16 cellular contexts compared by ENCODE assay signal in the genomic region with DNA sequence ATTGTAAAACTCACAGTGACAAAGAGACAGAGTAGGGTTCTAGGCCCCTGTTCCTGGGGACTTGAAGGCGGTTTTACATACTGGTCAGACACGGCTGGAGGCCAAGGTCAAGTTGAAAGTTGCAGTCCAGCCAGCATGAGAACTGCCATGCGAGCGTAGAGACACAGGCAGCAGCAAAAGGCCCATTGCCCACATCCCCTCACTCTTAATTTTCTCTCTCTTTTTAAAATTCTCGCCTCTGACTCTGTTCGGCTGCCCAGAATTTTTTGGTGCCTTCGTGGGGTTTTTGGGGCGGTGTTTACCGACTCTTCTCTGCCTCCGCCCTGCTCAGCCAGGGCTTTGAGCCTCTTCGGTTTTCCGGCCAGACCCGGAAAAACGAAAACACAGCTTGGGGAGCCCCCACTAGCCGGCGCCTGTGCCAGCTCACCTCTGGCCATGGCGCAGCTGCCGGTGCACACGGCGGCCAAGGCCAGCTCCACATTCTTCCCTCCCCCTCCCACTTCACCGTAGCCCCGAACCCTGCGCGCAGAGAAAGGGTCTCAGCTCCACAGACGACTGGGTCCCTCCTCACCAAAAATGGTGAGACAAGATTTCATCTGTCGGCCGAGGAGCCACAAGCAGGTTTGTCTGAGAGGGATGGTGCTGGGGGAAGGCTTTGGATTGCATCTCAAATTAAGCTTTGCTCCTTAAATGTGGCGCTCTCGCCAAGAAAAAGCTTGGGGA. TPM values are rescaled to one million over a fixed set of nuclear protein-coding genes. Genes with fewer than 3 reads are reported as not detected.
A peak's percentile ranks its signal among the peaks of the same experiment; 100 is the strongest.
DNase-seq lines count a peak whose midpoint lies in the region; ATAC-seq and TF ChIP-seq lines count a peak whose summit lies in the region.
"Had no signal": no experiment of that assay in that cellular context is flagged by ENCODE, and none has a peak within 500 bp of the region (broad histone marks: within the 10 kb centered on the region; RNA-seq: fewer than 3 reads in every experiment).

No MANE protein-coding gene starts in this region.

- no peaks in the 10 kb centered on the region for H3K9me3 ChIP-seq in smooth muscle cell (replicated peaks; ENCODE audit: low read depth)

- ATAC-seq in GM19455 (IDR thresholded peaks at IDR 0.05; ENCODE audit: unreplicated experiment) (no peak), GM21423 (IDR thresholded peaks at IDR 0.05; ENCODE audit: unreplicated experiment) (no peak)

- H3K27me3 Mint-ChIP-seq in activated CD4-positive, alpha-beta memory T cell treated with anti-CD3 and anti-CD28 coated beads, Interleukin-2, amount 10 ng/mL, durations not matched to agents 7 days and 5 days = peaks cover 90% of the 10 kb centered on the region
- H3K27me3 Mint-ChIP-seq in activated CD4-positive, alpha-beta memory T cell treated with anti-CD3 and anti-CD28 coated beads for 36 hours = peaks cover 84% of the 10 kb centered on the region

- H2AFZ ChIP-seq in smooth muscle cell (ENCODE audit: low read depth) = peak overlapping the region; percentile 74

- peak overlapping the region; percentile 19 for H3K9ac ChIP-seq in smooth muscle cell (ENCODE audit: low read depth)

- H3K4me3 Mint-ChIP-seq in activated CD4-positive, alpha-beta memory T cell treated with anti-CD3 and anti-CD28 coated beads, Interleukin-2, amount 10 ng/mL, durations not matched to agents 7 days and 5 days = no peak overlapping the region
- H3K4me3 Mint-ChIP-seq in activated CD4-positive, alpha-beta memory T cell treated with anti-CD3 and anti-CD28 coated beads for 36 hours = no peak overlapping the region

- no peak overlapping the region for H3K27ac Mint-ChIP-seq in activated CD4-positive, alpha-beta memory T cell treated with anti-CD3 and anti-CD28 coated beads, Interleukin-2, amount 10 ng/mL, durations not matched to agents 7 days and 5 days
- no peak overlapping the region for H3K27ac Mint-ChIP-seq in activated CD4-positive, alpha-beta memory T cell treated with anti-CD3 and anti-CD28 coated beads for 36 hours
- H3K27ac Mint-ChIP-seq: HFFc6, progenitor cell of endocrine pancreas had no signal

- CTCF ChIA-PET in activated CD4-positive, alpha-beta memory T cell treated with anti-CD3 and anti-CD28 coated beads, Interleukin-2, amount 10 ng/mL, durations not matched to agents 7 days and 5 days (lab: Charles Lee) = interaction anchor here (1.0 to 1.4 kb wide), 2 partner anchors 9 to 23 kb away, joined by 3 to 8 read pairs; no protein-coding TSS in a partner anchor
- CTCF ChIA-PET in activated CD4-positive, alpha-beta memory T cell treated with anti-CD3 and anti-CD28 coated beads for 36 hours (lab: Charles Lee) = interaction anchor here (0.9 to 1.0 kb wide), 2 partner anchors 41 to 826 kb away, joined by 3 read pairs; no protein-coding TSS in a partner anchor

- no peaks in the 10 kb centered on the region for H3K4me1 ChIP-seq in smooth muscle cell (ENCODE audit: low read depth)

- peaks cover 86% of the 10 kb centered on the region for H3K79me2 ChIP-seq in smooth muscle cell (ENCODE audit: low read depth)

- H3K27ac ChIP-seq in smooth muscle cell (ENCODE audit: low read depth) = peak overlapping the region; percentile 52

- TF ChIP-seq CTCF in fibroblast of villous mesenchyme (IDR thresholded peaks at IDR 0.05; ENCODE audit: insufficient read depth, low read depth, low read length) = no peak
- TF ChIP-seq CTCF in smooth muscle cell (IDR thresholded peaks at IDR 0.05; ENCODE audit: borderline replicate concordance, insufficient read depth, poor library complexity, severe bottlenecking) = no peak

- H3K36me3 ChIP-seq in smooth muscle cell (ENCODE audit: low read depth) = no peaks in the 10 kb centered on the region

- peaks cover 31% of the 10 kb centered on the region for H3K27me3 ChIP-seq in smooth muscle cell (ENCODE audit: low read depth)

- H3K4me3 ChIP-seq in fibroblast of villous mesenchyme (ENCODE audit: low read depth, low read length) (peak overlapping the region; percentile 86), smooth muscle cell (peak overlapping the region; percentile 56)
- H3K4me3 ChIP-seq: GM12878 had no signal

- H3K4me1 Mint-ChIP-seq in activated CD4-positive, alpha-beta memory T cell treated with anti-CD3 and anti-CD28 coated beads, Interleukin-2, amount 10 ng/mL, durations not matched to agents 7 days and 5 days = peaks cover 35% of the 10 kb centered on the region
- peaks cover 36% of the 10 kb centered on the region for H3K4me1 Mint-ChIP-seq in activated CD4-positive, alpha-beta memory T cell treated with anti-CD3 and anti-CD28 coated beads for 36 hours (ENCODE audit: low read depth)

- H3K36me3 Mint-ChIP-seq in activated CD4-positive, alpha-beta memory T cell treated with anti-CD3 and anti-CD28 coated beads, Interleukin-2, amount 10 ng/mL, durations not matched to agents 7 days and 5 days (ENCODE audit: low read depth) = no peaks in the 10 kb centered on the region
- H3K36me3 Mint-ChIP-seq in activated CD4-positive, alpha-beta memory T cell treated with anti-CD3 and anti-CD28 coated beads for 36 hours = peaks cover 3% of the 10 kb centered on the region

- H3K9me3 Mint-ChIP-seq in activated CD4-positive, alpha-beta memory T cell treated with anti-CD3 and anti-CD28 coated beads, Interleukin-2, amount 10 ng/mL, durations not matched to agents 7 days and 5 days = no peaks in the 10 kb centered on the region
- no peaks in the 10 kb centered on the region for H3K9me3 Mint-ChIP-seq in activated CD4-positive, alpha-beta memory T cell treated with anti-CD3 and anti-CD28 coated beads for 36 hours
- H3K9me3 Mint-ChIP-seq: HFFc6 had no signal

- POLR2A ChIA-PET in activated CD4-positive, alpha-beta memory T cell treated with anti-CD3 and anti-CD28 coated beads, Interleukin-2, amount 10 ng/mL, durations not matched to agents 7 days and 5 days (lab: Charles Lee) = no interaction called here
- POLR2A ChIA-PET in activated CD4-positive, alpha-beta memory T cell treated with anti-CD3 and anti-CD28 coated beads for 36 hours (lab: Charles Lee) = no interaction called here

- H3K4me2 ChIP-seq in smooth muscle cell = peak overlapping the region; percentile 86

- intact Hi-C loops in activated CD4-positive, alpha-beta memory T cell treated with anti-CD3 and anti-CD28 coated beads for 36 hours (cut with micrococcal nuclease) = no loop called here

- peak; percentile 6 for DNase-seq in activated CD4-positive, alpha-beta memory T cell treated with anti-CD3 and anti-CD28 coated beads, Interleukin-2, amount 10 ng/mL, durations not matched to agents 7 days and 5 days
- DNase-seq in activated CD4-positive, alpha-beta memory T cell treated with anti-CD3 and anti-CD28 coated beads for 36 hours = no peak
- peak; percentile 49 for DNase-seq in fibroblast of villous mesenchyme (ENCODE audit: low read depth)
- no peak for DNase-seq in smooth muscle cell (lab: John Stamatoyannopoulos, UW; ENCODE audit: unreplicated experiment)
- DNase-seq: 8988T; DMS153; glutamatergic neuron; HFFc6; OCI-M1; stimulated activated CD4-positive, alpha-beta T cell treated with anti-CD3 and anti-CD28 coated beads, Interleukin-4, amount 100 ng/mL, for 1 hour had no signal

- peaks cover 21% of the 10 kb centered on the region for H4K20me1 ChIP-seq in smooth muscle cell (ENCODE audit: low read depth)

- peaks cover 13% of the 10 kb centered on the region for H3F3A ChIP-seq in smooth muscle cell (ENCODE audit: low read depth)

- 13% methylated on average over 28 of the region's 29 CpGs for WGBS in smooth muscle cell (ENCODE audit: low lambda C conversion rate)

RNA-seq across cellular contexts. Expression of gene HOXA13, which starts 2.3 kb away (rescaled TPM):
- not detected for total RNA-seq in activated CD4-positive, alpha-beta memory T cell treated with anti-CD3 and anti-CD28 coated beads, Interleukin-2, amount 10 ng/mL, durations not matched to agents 7 days and 5 days
- not detected for total RNA-seq in activated CD4-positive, alpha-beta memory T cell treated with anti-CD3 and anti-CD28 coated beads for 36 hours
- total RNA-seq in fibroblast of villous mesenchyme (1.3 and 2.6 TPM in 2 replicates), smooth muscle cell (14.2 and 21.6 TPM in 2 replicates)
- polyA plus RNA-seq in smooth muscle cell = 6.2 and 10.0 TPM in 2 replicates
- total RNA-seq: GM12878; progenitor cell of endocrine pancreas; T-helper 2 cell treated with Interferon-gamma antibody and Interleukin-4, amounts not matched to agents 100 ng/mL and 5 ng/mL, for 36 hours had no signal
- polyA plus RNA-seq: GM12878 had no signal

RNA-seq across cellular contexts. Expression of gene HOXA11, which starts 17.1 kb away (rescaled TPM):
- total RNA-seq in activated CD4-positive, alpha-beta memory T cell treated with anti-CD3 and anti-CD28 coated beads, Interleukin-2, amount 10 ng/mL, durations not matched to agents 7 days and 5 days = not detected
- not detected for total RNA-seq in activated CD4-positive, alpha-beta memory T cell treated with anti-CD3 and anti-CD28 coated beads for 36 hours
- 41.9 and 47.1 TPM in 2 replicates for total RNA-seq in fibroblast of villous mesenchyme
- 18.2 and 20.3 TPM in 2 replicates for total RNA-seq in smooth muscle cell
- polyA plus RNA-seq in smooth muscle cell = 25.2 and 27.7 TPM in 2 replicates
- total RNA-seq: GM12878; progenitor cell of endocrine pancreas; T-helper 2 cell treated with Interferon-gamma antibody and Interleukin-4, amounts not matched to agents 100 ng/mL and 5 ng/mL, for 36 hours had no signal
- polyA plus RNA-seq: GM12878 had no signal

RNA-seq across cellular contexts. Expression of gene HOXA10, which starts 28.1 kb away (rescaled TPM):
- not detected for total RNA-seq in activated CD4-positive, alpha-beta memory T cell treated with anti-CD3 and anti-CD28 coated beads, Interleukin-2, amount 10 ng/mL, durations not matched to agents 7 days and 5 days
- total RNA-seq in activated CD4-positive, alpha-beta memory T cell treated with anti-CD3 and anti-CD28 coated beads for 36 hours = not detected
- 39.0 and 47.1 TPM in 2 replicates for total RNA-seq in fibroblast of villous mesenchyme
- total RNA-seq in smooth muscle cell = 35.7 and 53.6 TPM in 2 replicates
- polyA plus RNA-seq in smooth muscle cell = 37.6 and 39.4 TPM in 2 replicates
- total RNA-seq: GM12878; progenitor cell of endocrine pancreas; T-helper 2 cell treated with Interferon-gamma antibody and Interleukin-4, amounts not matched to agents 100 ng/mL and 5 ng/mL, for 36 hours had no signal
- polyA plus RNA-seq: GM12878 had no signal

RNA-seq across cellular contexts. Expression of gene HOXA9, which starts 36.8 kb away (rescaled TPM):
- total RNA-seq in activated CD4-positive, alpha-beta memory T cell treated with anti-CD3 and anti-CD28 coated beads, Interleukin-2, amount 10 ng/mL, durations not matched to agents 7 days and 5 days = not detected
- total RNA-seq in activated CD4-positive, alpha-beta memory T cell treated with anti-CD3 and anti-CD28 coated beads for 36 hours = under 1 TPM in 1 of 2 experiments, not detected in 1; 0.19 TPM
- total RNA-seq in fibroblast of villous mesenchyme (17.1 and 20.3 TPM in 2 replicates), smooth muscle cell (22.9 and 35.8 TPM in 2 replicates)
- polyA plus RNA-seq in smooth muscle cell = 12.6 and 19.2 TPM in 2 replicates
- total RNA-seq: GM12878; progenitor cell of endocrine pancreas; T-helper 2 cell treated with Interferon-gamma antibody and Interleukin-4, amounts not matched to agents 100 ng/mL and 5 ng/mL, for 36 hours had no signal
- polyA plus RNA-seq: GM12878 had no signal

RNA-seq across cellular contexts. Expression of gene EVX1, which starts 40.4 kb away (rescaled TPM):
- total RNA-seq in activated CD4-positive, alpha-beta memory T cell treated with anti-CD3 and anti-CD28 coated beads, Interleukin-2, amount 10 ng/mL, durations not matched to agents 7 days and 5 days = not detected
- not detected for total RNA-seq in activated CD4-positive, alpha-beta memory T cell treated with anti-CD3 and anti-CD28 coated beads for 36 hours
- total RNA-seq in fibroblast of villous mesenchyme = not detected in 2 replicates
- 0.18 and 0.36 TPM in 2 replicates for total RNA-seq in smooth muscle cell
- polyA plus RNA-seq in smooth muscle cell = 2.0 and 2.6 TPM in 2 replicates
- total RNA-seq: GM12878; HFFc6; lower leg skin; progenitor cell of endocrine pancreas; T-helper 2 cell treated with Interferon-gamma antibody and Interleukin-4, amounts not matched to agents 100 ng/mL and 5 ng/mL, for 36 hours had no signal
- polyA plus RNA-seq: GM12878 had no signal

Comparison
In these comparisons a context has a peak if more than half of its experiments do, and no peak if none do; other contexts are left out.
1. DNase-seq: peak in activated CD4-positive, alpha-beta memory T cell treated with anti-CD3 and anti-CD28 coated beads, Interleukin-2, amount 10 ng/mL, durations not matched to agents 7 days and 5 days (single experiment) and fibroblast of villous mesenchyme (single experiment); none in activated CD4-positive, alpha-beta memory T cell treated with anti-CD3 and anti-CD28 coated beads for 36 hours (single experiment) and smooth muscle cell (single experiment).
2. RNA of gene HOXA11, which starts 17.1 kb away (total RNA-seq): 41.9 to 47.1 TPM in fibroblast of villous mesenchyme and 18.2 to 20.3 TPM in smooth muscle cell; not detected in activated CD4-positive, alpha-beta memory T cell treated with anti-CD3 and anti-CD28 coated beads for 36 hours and not detected in activated CD4-positive, alpha-beta memory T cell treated with anti-CD3 and anti-CD28 coated beads, Interleukin-2, amount 10 ng/mL, durations not matched to agents 7 days and 5 days; every median in the first group is over 10 times any median in the second.
3. RNA of gene HOXA10, which starts 28.1 kb away (total RNA-seq): 35.7 to 53.6 TPM in smooth muscle cell and 39.0 to 47.1 TPM in fibroblast of villous mesenchyme; not detected in activated CD4-positive, alpha-beta memory T cell treated with anti-CD3 and anti-CD28 coated beads for 36 hours and not detected in activated CD4-positive, alpha-beta memory T cell treated with anti-CD3 and anti-CD28 coated beads, Interleukin-2, amount 10 ng/mL, durations not matched to agents 7 days and 5 days; every median in the first group is over 10 times any median in the second.